ENCODE assay signal across 8 cellular contexts in genomic region chr3:51940648-51941421, GRCh38. TPM values are rescaled to one million over a fixed set of nuclear protein-coding genes. Genes with fewer than 3 reads are reported as not detected.
A peak's percentile ranks its signal among the peaks of the same experiment; 100 is the strongest.
DNase-seq lines count a peak whose midpoint lies in the region; ATAC-seq and TF ChIP-seq lines count a peak whose summit lies in the region.

No MANE protein-coding gene starts in this region.

- intact Hi-C loops in ascending aorta (cut with DNase I), result loop anchor here (10.0 kb wide), 2 partner anchors 556 to 764 kb away; partner anchors contain the start of genes GLT8D1, MANF and SPCS1

- TF ChIP-seq EP300 in upper lobe of left lung (IDR thresholded peaks at IDR 0.05), result no peak

- ATAC-seq in lung (ENCODE audit: insufficient read depth, low FRiP score) (no peak), upper lobe of left lung (ENCODE audit: low FRiP score in 2 of 2) (no peak), HG03135 (IDR thresholded peaks at IDR 0.05; ENCODE audit: unreplicated experiment) (no peak)

- no peaks in the 10 kb centered on the region for H3K27me3 Mint-ChIP-seq in activated naive CD4-positive, alpha-beta T cell treated with anti-CD3 and anti-CD28 coated beads, Interleukin-2, amount 50 U/mL, for 24 hours

- H3K27me3 ChIP-seq in ascending aorta (no peaks in the 10 kb centered on the region), lung (ENCODE audit: control insufficient read depth, insufficient read depth) (no peaks in the 10 kb centered on the region), upper lobe of left lung (no peaks in the 10 kb centered on the region)

- peaks cover 33% of the 10 kb centered on the region for H3K4me1 Mint-ChIP-seq in activated naive CD4-positive, alpha-beta T cell treated with anti-CD3 and anti-CD28 coated beads, Interleukin-2, amount 50 U/mL, for 24 hours

- no peak for TF ChIP-seq POLR2A in upper lobe of left lung (IDR thresholded peaks at IDR 0.05)

- peaks cover 18 to 31% of the 10 kb centered on the region in 2 donors for H3K36me3 ChIP-seq in ascending aorta
- peaks cover 8 to 22% of the 10 kb centered on the region in 2 donors for H3K36me3 ChIP-seq in lung (ENCODE audit: control insufficient read depth in 2 of 2, insufficient read depth in 2 of 2, low read length in 2 of 2)
- peaks cover 18 to 42% (median 24%) of the 10 kb centered on the region in 4 donors for H3K36me3 ChIP-seq in upper lobe of left lung

- no peak for DNase-seq in activated naive CD4-positive, alpha-beta T cell treated with anti-CD3 and anti-CD28 coated beads, Interleukin-2, amount 50 U/mL, for 16 hours
- DNase-seq in ascending aorta (ENCODE audit: low spot score in 2 of 2) (peak in 1 of 2 donors; percentile 59), lung (ENCODE audit: low spot score) (no peak), upper lobe of left lung (peak in 1 of 2 donors; percentile 22), Kasumi-1 (lab: John Stamatoyannopoulos, UW) (no peak), NCI-H1048 (lab: John Stamatoyannopoulos, UW) (no peak)

- peak overlapping the region; percentile 92 for H3K27ac Mint-ChIP-seq in activated naive CD4-positive, alpha-beta T cell treated with anti-CD3 and anti-CD28 coated beads, Interleukin-2, amount 50 U/mL, for 24 hours

- peaks cover 14% of the 10 kb centered on the region for H3K36me3 Mint-ChIP-seq in activated naive CD4-positive, alpha-beta T cell treated with anti-CD3 and anti-CD28 coated beads, Interleukin-2, amount 50 U/mL, for 24 hours

- H3K27ac ChIP-seq in ascending aorta (peak overlapping the region in 1 of 2 donors; percentile 69), lung (ENCODE audit: low read depth in 1 of 2, low read length in 1 of 2) (peak overlapping the region in 1 of 2 donors; percentile 75), upper lobe of left lung (peak overlapping the region; percentile 41 to 77 (median 74))

- H3K9me3 Mint-ChIP-seq in activated naive CD4-positive, alpha-beta T cell treated with anti-CD3 and anti-CD28 coated beads, Interleukin-2, amount 50 U/mL, for 24 hours, result no peaks in the 10 kb centered on the region

- H3K9me3 ChIP-seq in ascending aorta (no peaks in the 10 kb centered on the region), lung (ENCODE audit: control insufficient read depth in 2 of 2, insufficient read depth in 1 of 2, low read length in 1 of 2) (no peaks in the 10 kb centered on the region), upper lobe of left lung (no peaks in the 10 kb centered on the region)

- H3K4me1 ChIP-seq in ascending aorta, result peaks cover 14 to 23% of the 10 kb centered on the region in 2 donors
- H3K4me1 ChIP-seq in lung (ENCODE audit: control insufficient read depth in 2 of 2, insufficient read depth in 2 of 2, low read length in 2 of 2), result peaks cover 3 to 12% of the 10 kb centered on the region in 2 donors
- peaks cover 28 to 36% (median 31%) of the 10 kb centered on the region in 4 donors for H3K4me1 ChIP-seq in upper lobe of left lung

- H3K4me3 ChIP-seq in ascending aorta (peak overlapping the region; percentile 77 to 91), lung (peak overlapping the region; percentile 65), upper lobe of left lung (peak overlapping the region; percentile 61 to 91 (median 79))

- 37 to 41% methylated on average over 11 of the region's 11 CpGs for WGBS in lung, 2 donors
- WGBS in upper lobe of left lung, 2 donors, result 41 to 43% methylated on average over 9 to 11 of the region's 11 CpGs

- H3K4me3 Mint-ChIP-seq in activated naive CD4-positive, alpha-beta T cell treated with anti-CD3 and anti-CD28 coated beads, Interleukin-2, amount 50 U/mL, for 24 hours, result peak overlapping the region; percentile 98

- TF ChIP-seq CTCF in ascending aorta (IDR thresholded peaks at IDR 0.05), result no peak
- no peak for TF ChIP-seq CTCF in lung (IDR thresholded peaks at IDR 0.05; ENCODE audit: control extremely low read depth, extremely low read depth)
- TF ChIP-seq CTCF in upper lobe of left lung (IDR thresholded peaks at IDR 0.05), result no peak

RNA-seq across cellular contexts. Expression of gene RRP9, which starts 0.9 kb away (rescaled TPM):
- total RNA-seq in ascending aorta (15.4 TPM), lung (10 to 100 TPM in 1 of 2 donors, 1 to 10 TPM in 1; 8.2 to 28.1 TPM), upper lobe of left lung (10 to 100 TPM; 10.7 to 30.4 (median 19.8) TPM)
- 10 to 100 TPM; 38.8 to 47.6 TPM for polyA plus RNA-seq in lung

RNA-seq across cellular contexts. Expression of gene PARP3, which starts 1.3 kb away (rescaled TPM):
- 29.5 TPM for total RNA-seq in ascending aorta
- 10 to 100 TPM; 24.8 to 36.7 TPM for total RNA-seq in lung
- polyA plus RNA-seq in lung, result 10 to 100 TPM; 15.3 to 17.3 TPM
- 10 to 100 TPM; 23.0 to 80.7 (median 35.7) TPM for total RNA-seq in upper lobe of left lung

RNA-seq across cellular contexts. Expression of gene GPR62, which starts 14.3 kb away (rescaled TPM):
- not detected for total RNA-seq in ascending aorta
- total RNA-seq in lung, result under 1 TPM in 1 of 2 donors, not detected in 1; 0.15 TPM
- polyA plus RNA-seq in lung, result under 1 TPM in 1 of 2 donors, not detected in 1; 0.05 TPM
- not detected for total RNA-seq in upper lobe of left lung

RNA-seq across cellular contexts. Expression of gene PCBP4, which starts 26.4 kb away (rescaled TPM):
- 256 TPM for total RNA-seq in ascending aorta
- 10 to 100 TPM; 17.4 to 37.7 TPM for total RNA-seq in lung
- polyA plus RNA-seq in lung, result 10 to 100 TPM; 19.5 to 44.3 TPM
- total RNA-seq in upper lobe of left lung, result 10 to 100 TPM; 22.7 to 53.4 (median 37.7) TPM

RNA-seq across cellular contexts. Expression of gene ABHD14B, which starts 33.0 kb away (rescaled TPM):
- 46.1 TPM for total RNA-seq in ascending aorta
- total RNA-seq in lung, result 10 to 100 TPM; 26.3 to 44.9 TPM
- 10 to 100 TPM; 37.5 to 88.1 TPM for polyA plus RNA-seq in lung
- 10 to 100 TPM; 35.6 to 62.6 (median 50.0) TPM for total RNA-seq in upper lobe of left lung
